ENCODE assay signal across 1 cellular context in the genomic region with DNA sequence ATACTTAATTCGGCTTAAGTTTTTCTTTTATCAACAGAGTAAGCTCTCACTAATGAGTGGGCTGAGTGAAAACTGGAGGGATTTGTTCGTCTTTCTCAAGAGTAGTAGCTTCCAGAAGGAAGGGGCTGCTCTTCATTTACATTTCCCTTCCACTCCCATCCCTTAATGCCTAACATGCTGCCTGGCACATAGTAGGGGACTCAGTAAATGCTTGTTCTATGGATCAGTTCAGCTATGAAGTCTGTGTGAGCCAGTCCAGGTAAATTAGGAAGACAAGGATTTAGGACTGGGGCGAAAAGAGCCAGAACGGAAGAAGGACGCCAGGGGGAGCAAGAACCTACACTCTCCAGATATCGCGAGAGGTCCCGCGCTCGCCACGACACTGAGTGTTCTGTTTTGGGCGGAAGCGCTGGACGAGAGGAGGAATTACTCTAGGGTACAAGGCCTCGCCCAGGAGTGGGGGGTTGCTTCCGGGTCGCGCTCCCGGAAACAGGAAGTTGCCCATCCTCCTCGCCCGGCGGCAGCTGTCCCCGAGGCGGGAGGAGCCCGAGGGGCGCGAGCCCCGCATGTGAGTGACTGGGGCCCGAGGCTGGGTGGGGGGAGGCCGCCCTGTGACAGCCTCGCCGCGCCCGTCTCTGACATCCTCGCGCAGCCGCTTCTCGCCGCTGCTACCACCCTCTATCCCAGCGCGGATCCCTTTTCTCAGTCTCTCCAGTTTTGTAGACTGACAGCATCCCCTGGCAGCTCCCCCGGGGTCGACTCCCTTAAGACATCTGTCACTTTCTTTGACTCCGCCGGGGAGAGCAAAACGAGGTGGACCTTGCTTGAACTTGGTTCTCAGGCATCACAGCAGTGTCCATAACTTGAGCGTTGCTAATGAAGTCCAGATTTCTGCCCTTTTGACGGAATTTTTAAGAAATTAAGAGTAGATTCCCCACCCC.
TF ChIP-seq lines count a peak whose summit lies in the region.

A gene with protein sequence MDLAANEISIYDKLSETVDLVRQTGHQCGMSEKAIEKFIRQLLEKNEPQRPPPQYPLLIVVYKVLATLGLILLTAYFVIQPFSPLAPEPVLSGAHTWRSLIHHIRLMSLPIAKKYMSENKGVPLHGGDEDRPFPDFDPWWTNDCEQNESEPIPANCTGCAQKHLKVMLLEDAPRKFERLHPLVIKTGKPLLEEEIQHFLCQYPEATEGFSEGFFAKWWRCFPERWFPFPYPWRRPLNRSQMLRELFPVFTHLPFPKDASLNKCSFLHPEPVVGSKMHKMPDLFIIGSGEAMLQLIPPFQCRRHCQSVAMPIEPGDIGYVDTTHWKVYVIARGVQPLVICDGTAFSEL (plus strand): TSS at position 492 of the 941 bp plus-strand sequence. CDS start 13,493 bp downstream, outside the sequence.

TF ChIP-seq in HepG2, 621 proteins besides CTCF, POLR2A, EP300 and RAD21 (continued from another document and continues in another):
- TF ChIP-seq, protein P1, sequence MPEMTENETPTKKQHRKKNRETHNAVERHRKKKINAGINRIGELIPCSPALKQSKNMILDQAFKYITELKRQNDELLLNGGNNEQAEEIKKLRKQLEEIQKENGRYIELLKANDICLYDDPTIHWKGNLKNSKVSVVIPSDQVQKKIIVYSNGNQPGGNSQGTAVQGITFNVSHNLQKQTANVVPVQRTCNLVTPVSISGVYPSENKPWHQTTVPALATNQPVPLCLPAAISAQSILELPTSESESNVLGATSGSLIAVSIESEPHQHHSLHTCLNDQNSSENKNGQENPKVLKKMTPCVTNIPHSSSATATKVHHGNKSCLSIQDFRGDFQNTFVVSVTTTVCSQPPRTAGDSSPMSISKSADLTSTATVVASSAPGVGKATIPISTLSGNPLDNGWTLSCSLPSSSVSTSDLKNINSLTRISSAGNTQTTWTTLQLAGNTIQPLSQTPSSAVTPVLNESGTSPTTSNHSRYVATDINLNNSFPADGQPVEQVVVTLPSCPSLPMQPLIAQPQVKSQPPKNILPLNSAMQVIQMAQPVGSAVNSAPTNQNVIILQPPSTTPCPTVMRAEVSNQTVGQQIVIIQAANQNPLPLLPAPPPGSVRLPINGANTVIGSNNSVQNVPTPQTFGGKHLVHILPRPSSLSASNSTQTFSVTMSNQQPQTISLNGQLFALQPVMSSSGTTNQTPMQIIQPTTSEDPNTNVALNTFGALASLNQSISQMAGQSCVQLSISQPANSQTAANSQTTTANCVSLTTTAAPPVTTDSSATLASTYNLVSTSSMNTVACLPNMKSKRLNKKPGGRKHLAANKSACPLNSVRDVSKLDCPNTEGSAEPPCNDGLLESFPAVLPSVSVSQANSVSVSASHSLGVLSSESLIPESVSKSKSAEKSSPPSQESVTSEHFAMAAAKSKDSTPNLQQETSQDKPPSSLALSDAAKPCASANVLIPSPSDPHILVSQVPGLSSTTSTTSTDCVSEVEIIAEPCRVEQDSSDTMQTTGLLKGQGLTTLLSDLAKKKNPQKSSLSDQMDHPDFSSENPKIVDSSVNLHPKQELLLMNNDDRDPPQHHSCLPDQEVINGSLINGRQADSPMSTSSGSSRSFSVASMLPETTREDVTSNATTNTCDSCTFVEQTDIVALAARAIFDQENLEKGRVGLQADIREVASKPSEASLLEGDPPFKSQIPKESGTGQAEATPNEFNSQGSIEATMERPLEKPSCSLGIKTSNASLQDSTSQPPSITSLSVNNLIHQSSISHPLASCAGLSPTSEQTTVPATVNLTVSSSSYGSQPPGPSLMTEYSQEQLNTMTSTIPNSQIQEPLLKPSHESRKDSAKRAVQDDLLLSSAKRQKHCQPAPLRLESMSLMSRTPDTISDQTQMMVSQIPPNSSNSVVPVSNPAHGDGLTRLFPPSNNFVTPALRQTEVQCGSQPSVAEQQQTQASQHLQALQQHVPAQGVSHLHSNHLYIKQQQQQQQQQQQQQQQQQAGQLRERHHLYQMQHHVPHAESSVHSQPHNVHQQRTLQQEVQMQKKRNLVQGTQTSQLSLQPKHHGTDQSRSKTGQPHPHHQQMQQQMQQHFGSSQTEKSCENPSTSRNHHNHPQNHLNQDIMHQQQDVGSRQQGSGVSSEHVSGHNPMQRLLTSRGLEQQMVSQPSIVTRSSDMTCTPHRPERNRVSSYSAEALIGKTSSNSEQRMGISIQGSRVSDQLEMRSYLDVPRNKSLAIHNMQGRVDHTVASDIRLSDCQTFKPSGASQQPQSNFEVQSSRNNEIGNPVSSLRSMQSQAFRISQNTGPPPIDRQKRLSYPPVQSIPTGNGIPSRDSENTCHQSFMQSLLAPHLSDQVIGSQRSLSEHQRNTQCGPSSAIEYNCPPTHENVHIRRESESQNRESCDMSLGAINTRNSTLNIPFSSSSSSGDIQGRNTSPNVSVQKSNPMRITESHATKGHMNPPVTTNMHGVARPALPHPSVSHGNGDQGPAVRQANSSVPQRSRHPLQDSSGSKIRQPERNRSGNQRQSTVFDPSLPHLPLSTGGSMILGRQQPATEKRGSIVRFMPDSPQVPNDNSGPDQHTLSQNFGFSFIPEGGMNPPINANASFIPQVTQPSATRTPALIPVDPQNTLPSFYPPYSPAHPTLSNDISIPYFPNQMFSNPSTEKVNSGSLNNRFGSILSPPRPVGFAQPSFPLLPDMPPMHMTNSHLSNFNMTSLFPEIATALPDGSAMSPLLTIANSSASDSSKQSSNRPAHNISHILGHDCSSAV (CRISPR knock-in tag; IDR thresholded peaks at IDR 0.05; ENCODE audit: borderline replicate concordance): no peak
- TF ChIP-seq U2AF2 (IDR thresholded peaks at IDR 0.05; ENCODE audit: low read depth, low read length): no peak
- no peak for TF ChIP-seq PTBP1 (IDR thresholded peaks at IDR 0.05; ENCODE audit: low read depth, low read length, poor library complexity, severe bottlenecking)
- 0 out of 2 replicates have a peak, but pooled peaks have one; percentile 60 for TF ChIP-seq ZMYM2 (CRISPR knock-in tag; IDR thresholded peaks at IDR 0.05)
- TF ChIP-seq YEATS2 (CRISPR knock-in tag; IDR thresholded peaks at IDR 0.05; ENCODE audit: borderline replicate concordance): peak; percentile 100
- peak; percentile 92 for TF ChIP-seq GABPA (IDR thresholded peaks at IDR 0.05; ENCODE audit: low read depth, low read length)
- peak; percentile 97 for TF ChIP-seq GABPA (CRISPR knock-in tag; IDR thresholded peaks at IDR 0.05; ENCODE audit: low read depth)
- TF ChIP-seq ZNF12 (CRISPR knock-in tag; IDR thresholded peaks at IDR 0.05): peak; percentile 78; the same call in 1 of the 2 replicates
- no peak for TF ChIP-seq ZFP36 (IDR thresholded peaks at IDR 0.05; ENCODE audit: borderline replicate concordance, low read depth, low read length, partially characterized antibody)
- peak; percentile 55 for TF ChIP-seq GATAD2A (CRISPR knock-in tag; IDR thresholded peaks at IDR 0.05)
- TF ChIP-seq, protein P2, sequence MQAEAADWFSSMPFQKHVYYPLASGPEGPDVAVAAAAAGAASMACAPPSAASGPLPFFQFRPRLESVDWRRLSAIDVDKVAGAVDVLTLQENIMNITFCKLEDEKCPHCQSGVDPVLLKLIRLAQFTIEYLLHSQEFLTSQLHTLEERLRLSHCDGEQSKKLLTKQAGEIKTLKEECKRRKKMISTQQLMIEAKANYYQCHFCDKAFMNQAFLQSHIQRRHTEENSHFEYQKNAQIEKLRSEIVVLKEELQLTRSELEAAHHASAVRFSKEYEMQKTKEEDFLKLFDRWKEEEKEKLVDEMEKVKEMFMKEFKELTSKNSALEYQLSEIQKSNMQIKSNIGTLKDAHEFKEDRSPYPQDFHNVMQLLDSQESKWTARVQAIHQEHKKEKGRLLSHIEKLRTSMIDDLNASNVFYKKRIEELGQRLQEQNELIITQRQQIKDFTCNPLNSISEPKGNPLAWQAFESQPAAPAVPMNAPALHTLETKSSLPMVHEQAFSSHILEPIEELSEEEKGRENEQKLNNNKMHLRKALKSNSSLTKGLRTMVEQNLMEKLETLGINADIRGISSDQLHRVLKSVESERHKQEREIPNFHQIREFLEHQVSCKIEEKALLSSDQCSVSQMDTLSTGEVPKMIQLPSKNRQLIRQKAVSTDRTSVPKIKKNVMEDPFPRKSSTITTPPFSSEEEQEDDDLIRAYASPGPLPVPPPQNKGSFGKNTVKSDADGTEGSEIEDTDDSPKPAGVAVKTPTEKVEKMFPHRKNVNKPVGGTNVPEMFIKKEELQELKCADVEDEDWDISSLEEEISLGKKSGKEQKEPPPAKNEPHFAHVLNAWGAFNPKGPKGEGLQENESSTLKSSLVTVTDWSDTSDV (CRISPR knock-in tag; IDR thresholded peaks at IDR 0.05): no peak
- TF ChIP-seq MLLT10 (CRISPR knock-in tag; IDR thresholded peaks at IDR 0.05): no peak
- TF ChIP-seq, protein P3, sequence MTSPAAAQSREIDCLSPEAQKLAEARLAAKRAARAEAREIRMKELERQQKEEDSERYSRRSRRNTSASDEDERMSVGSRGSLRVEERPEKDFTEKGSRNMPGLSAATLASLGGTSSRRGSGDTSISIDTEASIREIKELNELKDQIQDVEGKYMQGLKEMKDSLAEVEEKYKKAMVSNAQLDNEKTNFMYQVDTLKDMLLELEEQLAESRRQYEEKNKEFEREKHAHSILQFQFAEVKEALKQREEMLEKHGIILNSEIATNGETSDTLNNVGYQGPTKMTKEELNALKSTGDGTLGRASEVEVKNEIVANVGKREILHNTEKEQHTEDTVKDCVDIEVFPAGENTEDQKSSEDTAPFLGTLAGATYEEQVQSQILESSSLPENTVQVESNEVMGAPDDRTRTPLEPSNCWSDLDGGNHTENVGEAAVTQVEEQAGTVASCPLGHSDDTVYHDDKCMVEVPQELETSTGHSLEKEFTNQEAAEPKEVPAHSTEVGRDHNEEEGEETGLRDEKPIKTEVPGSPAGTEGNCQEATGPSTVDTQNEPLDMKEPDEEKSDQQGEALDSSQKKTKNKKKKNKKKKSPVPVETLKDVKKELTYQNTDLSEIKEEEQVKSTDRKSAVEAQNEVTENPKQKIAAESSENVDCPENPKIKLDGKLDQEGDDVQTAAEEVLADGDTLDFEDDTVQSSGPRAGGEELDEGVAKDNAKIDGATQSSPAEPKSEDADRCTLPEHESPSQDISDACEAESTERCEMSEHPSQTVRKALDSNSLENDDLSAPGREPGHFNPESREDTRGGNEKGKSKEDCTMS (CRISPR knock-in tag; conservative IDR thresholded peaks at IDR 0.05): no peak
- TF ChIP-seq ZFP41 (CRISPR knock-in tag; IDR thresholded peaks at IDR 0.05; ENCODE audit: borderline replicate concordance): no peak
- TF ChIP-seq, protein P4, sequence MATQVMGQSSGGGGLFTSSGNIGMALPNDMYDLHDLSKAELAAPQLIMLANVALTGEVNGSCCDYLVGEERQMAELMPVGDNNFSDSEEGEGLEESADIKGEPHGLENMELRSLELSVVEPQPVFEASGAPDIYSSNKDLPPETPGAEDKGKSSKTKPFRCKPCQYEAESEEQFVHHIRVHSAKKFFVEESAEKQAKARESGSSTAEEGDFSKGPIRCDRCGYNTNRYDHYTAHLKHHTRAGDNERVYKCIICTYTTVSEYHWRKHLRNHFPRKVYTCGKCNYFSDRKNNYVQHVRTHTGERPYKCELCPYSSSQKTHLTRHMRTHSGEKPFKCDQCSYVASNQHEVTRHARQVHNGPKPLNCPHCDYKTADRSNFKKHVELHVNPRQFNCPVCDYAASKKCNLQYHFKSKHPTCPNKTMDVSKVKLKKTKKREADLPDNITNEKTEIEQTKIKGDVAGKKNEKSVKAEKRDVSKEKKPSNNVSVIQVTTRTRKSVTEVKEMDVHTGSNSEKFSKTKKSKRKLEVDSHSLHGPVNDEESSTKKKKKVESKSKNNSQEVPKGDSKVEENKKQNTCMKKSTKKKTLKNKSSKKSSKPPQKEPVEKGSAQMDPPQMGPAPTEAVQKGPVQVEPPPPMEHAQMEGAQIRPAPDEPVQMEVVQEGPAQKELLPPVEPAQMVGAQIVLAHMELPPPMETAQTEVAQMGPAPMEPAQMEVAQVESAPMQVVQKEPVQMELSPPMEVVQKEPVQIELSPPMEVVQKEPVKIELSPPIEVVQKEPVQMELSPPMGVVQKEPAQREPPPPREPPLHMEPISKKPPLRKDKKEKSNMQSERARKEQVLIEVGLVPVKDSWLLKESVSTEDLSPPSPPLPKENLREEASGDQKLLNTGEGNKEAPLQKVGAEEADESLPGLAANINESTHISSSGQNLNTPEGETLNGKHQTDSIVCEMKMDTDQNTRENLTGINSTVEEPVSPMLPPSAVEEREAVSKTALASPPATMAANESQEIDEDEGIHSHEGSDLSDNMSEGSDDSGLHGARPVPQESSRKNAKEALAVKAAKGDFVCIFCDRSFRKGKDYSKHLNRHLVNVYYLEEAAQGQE (IDR thresholded peaks at IDR 0.05; ENCODE audit: borderline replicate concordance in 1 of 2, low read depth in 1 of 2, low read length in 2 of 2): peak in 1 of 2 experiments; percentile 38; a peak in 1 of 4 replicates
- peak; percentile 82; the same call in 1 of the 2 replicates for TF ChIP-seq ZMYM3 (CRISPR knock-in tag; IDR thresholded peaks at IDR 0.05)
- TF ChIP-seq SSRP1 (CRISPR knock-in tag; IDR thresholded peaks at IDR 0.05): no peak
- TF ChIP-seq NFKB2 (CRISPR knock-in tag; IDR thresholded peaks at IDR 0.05; ENCODE audit: borderline replicate concordance): peak; percentile 94; the same call in 1 of the 2 replicates
- TF ChIP-seq, protein P5, sequence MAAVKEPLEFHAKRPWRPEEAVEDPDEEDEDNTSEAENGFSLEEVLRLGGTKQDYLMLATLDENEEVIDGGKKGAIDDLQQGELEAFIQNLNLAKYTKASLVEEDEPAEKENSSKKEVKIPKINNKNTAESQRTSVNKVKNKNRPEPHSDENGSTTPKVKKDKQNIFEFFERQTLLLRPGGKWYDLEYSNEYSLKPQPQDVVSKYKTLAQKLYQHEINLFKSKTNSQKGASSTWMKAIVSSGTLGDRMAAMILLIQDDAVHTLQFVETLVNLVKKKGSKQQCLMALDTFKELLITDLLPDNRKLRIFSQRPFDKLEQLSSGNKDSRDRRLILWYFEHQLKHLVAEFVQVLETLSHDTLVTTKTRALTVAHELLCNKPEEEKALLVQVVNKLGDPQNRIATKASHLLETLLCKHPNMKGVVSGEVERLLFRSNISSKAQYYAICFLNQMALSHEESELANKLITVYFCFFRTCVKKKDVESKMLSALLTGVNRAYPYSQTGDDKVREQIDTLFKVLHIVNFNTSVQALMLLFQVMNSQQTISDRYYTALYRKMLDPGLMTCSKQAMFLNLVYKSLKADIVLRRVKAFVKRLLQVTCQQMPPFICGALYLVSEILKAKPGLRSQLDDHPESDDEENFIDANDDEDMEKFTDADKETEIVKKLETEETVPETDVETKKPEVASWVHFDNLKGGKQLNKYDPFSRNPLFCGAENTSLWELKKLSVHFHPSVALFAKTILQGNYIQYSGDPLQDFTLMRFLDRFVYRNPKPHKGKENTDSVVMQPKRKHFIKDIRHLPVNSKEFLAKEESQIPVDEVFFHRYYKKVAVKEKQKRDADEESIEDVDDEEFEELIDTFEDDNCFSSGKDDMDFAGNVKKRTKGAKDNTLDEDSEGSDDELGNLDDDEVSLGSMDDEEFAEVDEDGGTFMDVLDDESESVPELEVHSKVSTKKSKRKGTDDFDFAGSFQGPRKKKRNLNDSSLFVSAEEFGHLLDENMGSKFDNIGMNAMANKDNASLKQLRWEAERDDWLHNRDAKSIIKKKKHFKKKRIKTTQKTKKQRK (IDR thresholded peaks at IDR 0.05; ENCODE audit: low read length): no peak
- no peak for TF ChIP-seq NR1H2 (CRISPR knock-in tag; IDR thresholded peaks at IDR 0.05; ENCODE audit: borderline replicate concordance, low read depth)
- TF ChIP-seq ZNF383 (CRISPR knock-in tag; IDR thresholded peaks at IDR 0.05; ENCODE audit: borderline replicate concordance): peak; percentile 95
- TF ChIP-seq, protein P6, sequence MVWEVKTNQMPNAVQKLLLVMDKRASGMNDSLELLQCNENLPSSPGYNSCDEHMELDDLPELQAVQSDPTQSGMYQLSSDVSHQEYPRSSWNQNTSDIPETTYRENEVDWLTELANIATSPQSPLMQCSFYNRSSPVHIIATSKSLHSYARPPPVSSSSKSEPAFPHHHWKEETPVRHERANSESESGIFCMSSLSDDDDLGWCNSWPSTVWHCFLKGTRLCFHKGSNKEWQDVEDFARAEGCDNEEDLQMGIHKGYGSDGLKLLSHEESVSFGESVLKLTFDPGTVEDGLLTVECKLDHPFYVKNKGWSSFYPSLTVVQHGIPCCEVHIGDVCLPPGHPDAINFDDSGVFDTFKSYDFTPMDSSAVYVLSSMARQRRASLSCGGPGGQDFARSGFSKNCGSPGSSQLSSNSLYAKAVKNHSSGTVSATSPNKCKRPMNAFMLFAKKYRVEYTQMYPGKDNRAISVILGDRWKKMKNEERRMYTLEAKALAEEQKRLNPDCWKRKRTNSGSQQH (CRISPR knock-in tag; IDR thresholded peaks at IDR 0.05; ENCODE audit: low read depth): peak; percentile 74; the same call in 1 of the 2 replicates
- TF ChIP-seq PPARG (CRISPR knock-in tag; conservative IDR thresholded peaks at IDR 0.05): peak; percentile 67; the same call in 1 of the 2 replicates
